8 cellular contexts compared by ENCODE assay signal in genomic region chr9:69758001-69758730, GRCh38. TPM values are rescaled to one million over a fixed set of nuclear protein-coding genes. Genes with fewer than 3 reads are reported as not detected.
DNase-seq lines count a peak whose midpoint lies in the region; TF ChIP-seq lines count a peak whose summit lies in the region.

No MANE protein-coding gene starts in this region.

- H3K9ac ChIP-seq in colonic mucosa (ENCODE audit: low read depth in 2 of 2, low read length in 2 of 2) = no peak overlapping the region

- TF ChIP-seq CTCF in colonic mucosa (IDR thresholded peaks at IDR 0.05) (no peak), osteoblast (IDR thresholded peaks at IDR 0.05; ENCODE audit: extremely low read depth, low read depth, low read length) (no peak)

- H2AFZ ChIP-seq in osteoblast (ENCODE audit: low read length) = no peak overlapping the region

- intact Hi-C loops in colonic mucosa (cut with DNase I) = loop anchor here (5.0 kb wide), 1 partner anchor 86 kb away; the partner anchor contains the start of gene APBA1

- H3K4me3 ChIP-seq in colonic mucosa (peak overlapping the region; percentile 86), osteoblast (ENCODE audit: insufficient read depth, low read length) (peak overlapping the region; percentile 57)

- peak; percentile 20 for DNase-seq in DMS53 (lab: John Stamatoyannopoulos, UW)
- DNase-seq in DMS53 treated with DMSO at 0.1 percent for 48 hours (lab: John Stamatoyannopoulos, UW; ENCODE audit: unreplicated experiment) = no peak
- DNase-seq in NCI-H2171 (lab: John Stamatoyannopoulos, UW) = peak; percentile 37
- no peak for DNase-seq in colonic mucosa
- peak; percentile 58 for DNase-seq in osteoblast (ENCODE audit: insufficient read length, low spot score, missing footprints)
- DNase-seq in H4 (ENCODE audit: low spot score) = no peak
- DNase-seq in activated CD4-positive, CD25-positive, alpha-beta regulatory T cell (lab: John Stamatoyannopoulos, UW) = no peak
- no peak for DNase-seq in ACHN

- peaks cover 6% of the 10 kb centered on the region for H4K20me1 ChIP-seq in osteoblast (ENCODE audit: insufficient read depth, low read length)

- peaks cover 64% of the 10 kb centered on the region for H3K79me2 ChIP-seq in osteoblast (ENCODE audit: insufficient read depth, low read length)

- no peaks in the 10 kb centered on the region for H3K9me3 ChIP-seq in colonic mucosa
- no peaks in the 10 kb centered on the region for H3K9me3 ChIP-seq in osteoblast (ENCODE audit: low read depth, low read length)

- H3K36me3 ChIP-seq in colonic mucosa (no peaks in the 10 kb centered on the region), osteoblast (ENCODE audit: insufficient read depth, low read length) (peaks cover 4% of the 10 kb centered on the region)

- H3K4me1 ChIP-seq in colonic mucosa = no peaks in the 10 kb centered on the region
- H3K4me1 ChIP-seq in osteoblast (ENCODE audit: insufficient read depth, low read length) = peaks cover 18% of the 10 kb centered on the region

- peak overlapping the region; percentile 85 for H3K4me2 ChIP-seq in osteoblast (ENCODE audit: insufficient read depth, low read length)

- H3K27me3 ChIP-seq in colonic mucosa (no peaks in the 10 kb centered on the region), osteoblast (ENCODE audit: insufficient read depth, low read length) (no peaks in the 10 kb centered on the region)

- H3K27ac ChIP-seq in colonic mucosa (no peak overlapping the region), osteoblast (ENCODE audit: low read depth, low read length) (no peak overlapping the region)

- in situ Hi-C loops in ACHN (cut with HindIII; ENCODE audit: low pct_ligation_motif_present, low pct_unique_long_range_greater_than_20kb, low sequenced_read_pairs) = no loop called here

RNA-seq across cellular contexts. Expression of gene PTAR1, which starts 1.6 kb away (rescaled TPM):
- total RNA-seq in colonic mucosa (10 to 100 TPM; 45.3 to 64.4 TPM), osteoblast (66.6 and 67.2 TPM in 2 replicates)
- 24.4 and 36.0 TPM in 2 replicates for total RNA-seq in H4 (2014; rRNA removed; shearing (Covaris generic))

Comparison
In these comparisons a context has a peak if more than half of its experiments do, and no peak if none do; other contexts are left out.
1. DNase-seq: peak in DMS53 (single experiment), NCI-H2171 (single experiment) and osteoblast (single experiment); none in DMS53 treated with DMSO at 0.1 percent for 48 hours (single experiment), colonic mucosa (single experiment), H4 (single experiment), activated CD4-positive, CD25-positive, alpha-beta regulatory T cell (0 of 4) and ACHN (single experiment).